In the genomic region with DNA sequence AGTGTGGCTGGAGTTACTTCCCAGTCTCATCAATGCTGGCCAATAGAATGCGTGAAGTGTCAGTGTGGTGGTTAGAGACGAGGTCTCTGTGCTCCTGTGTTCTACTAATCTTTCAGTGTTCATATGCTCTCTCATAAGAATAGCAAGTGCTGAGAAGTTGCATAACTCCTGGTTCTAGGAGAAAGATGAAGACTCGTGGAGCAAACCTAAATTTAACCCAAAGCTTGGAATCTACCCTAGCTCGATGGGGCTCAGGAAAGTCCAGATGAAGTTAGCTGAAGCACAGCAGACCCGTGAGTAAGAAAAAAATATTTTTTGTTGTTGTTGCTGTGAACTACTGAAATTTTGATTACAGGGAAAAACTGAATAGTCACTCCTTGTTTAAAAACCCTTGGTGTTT, we compare ENCODE assay signal across 14 cellular contexts.
DNase-seq lines count a peak whose midpoint lies in the region; ATAC-seq and TF ChIP-seq lines count a peak whose summit lies in the region.
"Had no signal": no experiment of that assay in that cellular context is flagged by ENCODE, and none has a peak within 500 bp of the region (broad histone marks: within the 10 kb centered on the region; RNA-seq: fewer than 3 reads in every experiment).

No MANE protein-coding gene starts in this region.

- ATAC-seq in HG03460 (IDR thresholded peaks at IDR 0.05; ENCODE audit: unreplicated experiment) = no peak

- TF ChIP-seq CTCF in GM20000 (IDR thresholded peaks at IDR 0.05; ENCODE audit: extremely low read depth, missing control alignments) = no peak

- peak overlapping the region; percentile 73 for H3K27ac ChIP-seq in caudate nucleus (ENCODE audit: low read depth, low read length)
- H3K27ac ChIP-seq: GM23248 had no signal

- DNase-seq in MV-4-11 (lab: John Stamatoyannopoulos, UW) (peak; percentile 39), caudate nucleus (lab: John Stamatoyannopoulos, UW) (peak in 1 of 61 donors; percentile 16), superior temporal gyrus (ENCODE audit: extremely low spot score) (peak; percentile 71), OCI-M1 (lab: John Stamatoyannopoulos, UW) (no peak), GM20000 (ENCODE audit: low spot score) (no peak)
- DNase-seq: C1 segment of cervical spinal cord; CD4-positive, alpha-beta memory T cell; COR-L47; DMS153; DND-41; GM23248; H7; HCEC 1CT had no signal

Comparison
In these comparisons a context has a peak if more than half of its experiments do, and no peak if none do; other contexts are left out.
1. DNase-seq: peak in MV-4-11 (single experiment) and superior temporal gyrus (single experiment); none in OCI-M1 (single experiment) and GM20000 (single experiment).